ENCODE assay signal across 15 cellular contexts in the genomic region with DNA sequence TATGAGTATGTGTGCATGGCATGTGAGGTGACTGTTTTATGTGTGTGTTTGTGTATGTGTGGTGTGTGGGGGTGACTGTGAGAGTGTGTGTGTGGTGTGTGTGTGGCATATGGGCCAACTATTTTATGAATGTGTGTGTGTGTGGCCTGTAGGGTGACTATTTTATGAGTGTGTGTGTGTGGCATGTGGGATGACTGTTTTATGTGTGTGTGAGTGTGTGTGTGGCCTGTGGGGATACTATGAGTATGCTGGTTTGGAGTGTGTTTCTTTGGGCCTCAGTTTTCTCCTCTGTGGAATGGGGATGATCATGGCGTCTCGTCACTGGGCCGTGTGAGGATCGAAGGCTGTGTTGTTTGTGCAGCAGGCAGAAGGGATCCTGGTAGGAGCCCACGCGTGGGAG.
DNase-seq lines count a peak whose midpoint lies in the region; ATAC-seq, FAIRE-seq and TF ChIP-seq lines count a peak whose summit lies in the region.
"Had no signal": no experiment of that assay in that cellular context is flagged by ENCODE, and none has a peak within 500 bp of the region (broad histone marks: within the 10 kb centered on the region; RNA-seq: fewer than 3 reads in every experiment).

No MANE protein-coding gene starts in this region.

- ATAC-seq in pancreas (no peak), GM21526 (IDR thresholded peaks at IDR 0.05; ENCODE audit: low FRiP score, unreplicated experiment) (no peak)

- WGBS in pancreas, 2 donors = 94 to 100% methylated on average over 6 of the region's 6 CpGs

- DNase-seq in EH (ENCODE audit: low read depth) (peak; percentile 61), HCEC 1CT (peak; percentile 49), astrocyte of the hippocampus (ENCODE audit: low read depth, low spot score) (peak; percentile 26), kidney glomerular epithelial cell (lab: John Stamatoyannopoulos, UW) (peak; percentile 4), pancreas (no peak), NCI-H446 treated with DMSO at 0.1 percent for 48 hours (lab: John Stamatoyannopoulos, UW) (no peak)
- DNase-seq: heart right ventricle, kidney, midbrain, NCI-H526, OCI-M1 had no signal

- no peak for TF ChIP-seq CTCF in pancreas (IDR thresholded peaks at IDR 0.05)

- H3K27me3 ChIP-seq in pancreas = no peaks in the 10 kb centered on the region
- H3K27me3 ChIP-seq: ascending aorta, heart right ventricle had no signal

- H3K4me3 ChIP-seq in pancreas = no peak overlapping the region
- H3K4me3 ChIP-seq: ascending aorta, heart right ventricle had no signal

- peaks cover 7 to 18% (median 15%) of the 10 kb centered on the region in 3 donors for H3K4me1 ChIP-seq in pancreas

- intact Hi-C loops in pancreas (cut with DNase I) = no loop called here

- H3K36me3 ChIP-seq in pancreas = no peaks in the 10 kb centered on the region
- H3K36me3 ChIP-seq: ascending aorta had no signal

- no peak for FAIRE-seq in pancreas (lab: Jason Lieb, UNC)
- FAIRE-seq: GM18507, kidney, TTC549 had no signal

- H3K27ac ChIP-seq in pancreas = no peak overlapping the region
- H3K27ac ChIP-seq: ascending aorta, heart right ventricle had no signal

- no peaks in the 10 kb centered on the region for H3K9me3 ChIP-seq in pancreas
- H3K9me3 ChIP-seq: ascending aorta, heart right ventricle had no signal

Comparison
In these comparisons a context has a peak if more than half of its experiments do, and no peak if none do; other contexts are left out.
1. DNase-seq: peak in EH (single experiment), HCEC 1CT (single experiment), astrocyte of the hippocampus (single experiment) and kidney glomerular epithelial cell (single experiment); none in pancreas (0 of 6) and NCI-H446 treated with DMSO at 0.1 percent for 48 hours (single experiment).